Comparison of ENCODE assay signal across 2 cellular contexts in genomic region chr10:68720793-68721672, GRCh38.
TF ChIP-seq lines count a peak whose summit lies in the region.

Gene CCAR1 (plus strand): TSS chr10:68721239. CDS start chr10:68722505, 1,266 bp downstream.

TF ChIP-seq in IMR-90, 13 proteins besides CTCF, POLR2A, EP300 and RAD21 (continued from another document):
- TF ChIP-seq USF2 (IDR thresholded peaks at IDR 0.05; ENCODE audit: low read depth, low read length) (peak; percentile 97), MAZ (IDR thresholded peaks at IDR 0.05; ENCODE audit: borderline replicate concordance, low read depth, low read length) (peak; percentile 90)

TF ChIP-seq in endothelial cell of umbilical vein, 7 proteins besides CTCF, POLR2A, EP300 and RAD21 (continued from another document):
- TF ChIP-seq JUN (IDR thresholded peaks at IDR 0.05; ENCODE audit: borderline replicate concordance, insufficient read depth, insufficient read length, low read depth): no peak
- TF ChIP-seq EZH2 (IDR thresholded peaks at IDR 0.05; ENCODE audit: borderline replicate concordance, low read depth, low read length, severe bottlenecking): no peak
- no peak for TF ChIP-seq GATA2 (IDR thresholded peaks at IDR 0.05; ENCODE audit: insufficient read depth, insufficient read length, low read depth, low read length)
- no peak for TF ChIP-seq FOS (IDR thresholded peaks at IDR 0.05; ENCODE audit: borderline replicate concordance, insufficient read depth, low read length)
